Comparison of ENCODE assay signal across 8 cellular contexts in genomic region chr11:8092587-8093424, GRCh38. TPM values are rescaled to one million over a fixed set of nuclear protein-coding genes. Genes with fewer than 3 reads are reported as not detected.
DNase-seq lines count a peak whose midpoint lies in the region; ATAC-seq, FAIRE-seq and TF ChIP-seq lines count a peak whose summit lies in the region.

No MANE protein-coding gene starts in this region.

- no peak overlapping the region for H3K27ac Mint-ChIP-seq in activated CD4-positive, alpha-beta memory T cell treated with anti-CD3 and anti-CD28 coated beads, Interleukin-2, amount 10 ng/mL, durations not matched to agents 7 days and 5 days

- H3K4me1 Mint-ChIP-seq in activated CD4-positive, alpha-beta memory T cell treated with anti-CD3 and anti-CD28 coated beads, Interleukin-2, amount 10 ng/mL, durations not matched to agents 7 days and 5 days: no peaks in the 10 kb centered on the region

- no peak for FAIRE-seq in pancreas (lab: Jason Lieb, UNC)

- CTCF ChIA-PET in AG04450 (lab: Charles Lee): interaction anchor here (0.6 to 21.0 kb wide), 14 partner anchors 11 to 318 kb away, joined by 3 to 992 read pairs (median 8); partner anchors contain the start of genes EIF3F and TUB
- CTCF ChIA-PET in activated CD4-positive, alpha-beta memory T cell treated with anti-CD3 and anti-CD28 coated beads, Interleukin-2, amount 10 ng/mL, durations not matched to agents 7 days and 5 days (lab: Charles Lee): interaction anchor here (0.7 to 8.6 kb wide), 6 partner anchors 7 to 106 kb away, joined by 3 to 80 read pairs (median 23); partner anchors contain the start of gene EIF3F

- no peak for TF ChIP-seq POLR2A in GM18505 (IDR thresholded peaks at IDR 0.05; ENCODE audit: borderline replicate concordance, extremely low read depth, insufficient read depth, insufficient read length)

- H3K27me3 ChIP-seq in AG04450 (ENCODE audit: control insufficient read depth, insufficient read depth, low read length) (no peaks in the 10 kb centered on the region), pancreas (no peaks in the 10 kb centered on the region)

- DNase-seq in AG04450 (ENCODE audit: low read depth, low spot score) (no peak), NCI-H226 (peak; percentile 60), fibroblast of the conjunctiva (ENCODE audit: low read depth) (peak; percentile 48), pancreas (peak in 4 of 6 donors; percentile 59 to 73 (median 68))
- peak; percentile 48 for DNase-seq in activated CD4-positive, alpha-beta memory T cell treated with anti-CD3 and anti-CD28 coated beads, Interleukin-2, amount 10 ng/mL, durations not matched to agents 7 days and 5 days

- POLR2A ChIA-PET in AG04450 (lab: Yijun Ruan, JAX): interaction anchor here (1.0 kb wide), 1 partner anchor 86 kb away, joined by 4 read pairs; no protein-coding TSS in a partner anchor
- POLR2A ChIA-PET in activated CD4-positive, alpha-beta memory T cell treated with anti-CD3 and anti-CD28 coated beads, Interleukin-2, amount 10 ng/mL, durations not matched to agents 7 days and 5 days (lab: Charles Lee): no interaction called here

- H3K9me3 Mint-ChIP-seq in activated CD4-positive, alpha-beta memory T cell treated with anti-CD3 and anti-CD28 coated beads, Interleukin-2, amount 10 ng/mL, durations not matched to agents 7 days and 5 days: no peaks in the 10 kb centered on the region

- H3K36me3 Mint-ChIP-seq in activated CD4-positive, alpha-beta memory T cell treated with anti-CD3 and anti-CD28 coated beads, Interleukin-2, amount 10 ng/mL, durations not matched to agents 7 days and 5 days (ENCODE audit: low read depth): no peaks in the 10 kb centered on the region

- no peaks in the 10 kb centered on the region for H3K4me1 ChIP-seq in pancreas

- H3K27ac ChIP-seq in AG04450 (ENCODE audit: low read depth, low read length) (no peak overlapping the region), pancreas (no peak overlapping the region)

- H3K9me3 ChIP-seq in AG04450 (ENCODE audit: control insufficient read depth, insufficient read depth, low read length) (no peaks in the 10 kb centered on the region), pancreas (no peaks in the 10 kb centered on the region)

- 39 to 40% methylated on average over 11 of the region's 11 CpGs for WGBS in pancreas, 2 donors

- no peaks in the 10 kb centered on the region for H3K36me3 ChIP-seq in pancreas

- no peak overlapping the region for H3K4me3 Mint-ChIP-seq in activated CD4-positive, alpha-beta memory T cell treated with anti-CD3 and anti-CD28 coated beads, Interleukin-2, amount 10 ng/mL, durations not matched to agents 7 days and 5 days

- peak; percentile 84 for TF ChIP-seq CTCF in AG04450 (IDR thresholded peaks at IDR 0.05; ENCODE audit: low read depth, low read length)
- TF ChIP-seq CTCF in pancreas (IDR thresholded peaks at IDR 0.05): peak; percentile 27 to 63 (median 40)

- peak; percentile 52 for ATAC-seq in GM18505 (IDR thresholded peaks at IDR 0.05; ENCODE audit: unreplicated experiment)
- ATAC-seq in HG02981 (IDR thresholded peaks at IDR 0.05; ENCODE audit: unreplicated experiment): peak; percentile 83
- peak; percentile 76 to 95 (median 86) for ATAC-seq in pancreas
- no peak for ATAC-seq in GM19397 (IDR thresholded peaks at IDR 0.05; ENCODE audit: unreplicated experiment)

- H3K27me3 Mint-ChIP-seq in activated CD4-positive, alpha-beta memory T cell treated with anti-CD3 and anti-CD28 coated beads, Interleukin-2, amount 10 ng/mL, durations not matched to agents 7 days and 5 days: no peaks in the 10 kb centered on the region

- intact Hi-C loops in pancreas (cut with DNase I): loop anchor here in 2 of 3 donors (5.0 kb wide), 1 partner anchor 86 kb away; no protein-coding TSS in a partner anchor

- H3K4me3 ChIP-seq in AG04450 (ENCODE audit: low read depth, low read length): no peak overlapping the region
- H3K4me3 ChIP-seq in pancreas: no peak overlapping the region

RNA-seq across cellular contexts. Expression of gene TUB, which starts 11.8 kb away (rescaled TPM):
- polyA plus RNA-seq in AG04450 (2011; rRNA removed) (13.9 and 14.7 TPM in 2 replicates), pancreas (1 to 10 TPM in 1 of 2 donors, under 1 TPM in 1; 0.68 to 1.3 TPM)
- polyA minus RNA-seq in AG04450 (2011; rRNA and poly(A)+ RNA removed): 11.4 and 13.9 TPM in 2 replicates
- under 1 TPM; 0.05 to 0.08 TPM for total RNA-seq in activated CD4-positive, alpha-beta memory T cell treated with anti-CD3 and anti-CD28 coated beads, Interleukin-2, amount 10 ng/mL, durations not matched to agents 7 days and 5 days
- 1 to 10 TPM in 5 of 6 donors, under 1 TPM in 1; 0.83 to 2.2 (median 1.6) TPM for total RNA-seq in pancreas
